15 cellular contexts compared by ENCODE assay signal in the genomic region with DNA sequence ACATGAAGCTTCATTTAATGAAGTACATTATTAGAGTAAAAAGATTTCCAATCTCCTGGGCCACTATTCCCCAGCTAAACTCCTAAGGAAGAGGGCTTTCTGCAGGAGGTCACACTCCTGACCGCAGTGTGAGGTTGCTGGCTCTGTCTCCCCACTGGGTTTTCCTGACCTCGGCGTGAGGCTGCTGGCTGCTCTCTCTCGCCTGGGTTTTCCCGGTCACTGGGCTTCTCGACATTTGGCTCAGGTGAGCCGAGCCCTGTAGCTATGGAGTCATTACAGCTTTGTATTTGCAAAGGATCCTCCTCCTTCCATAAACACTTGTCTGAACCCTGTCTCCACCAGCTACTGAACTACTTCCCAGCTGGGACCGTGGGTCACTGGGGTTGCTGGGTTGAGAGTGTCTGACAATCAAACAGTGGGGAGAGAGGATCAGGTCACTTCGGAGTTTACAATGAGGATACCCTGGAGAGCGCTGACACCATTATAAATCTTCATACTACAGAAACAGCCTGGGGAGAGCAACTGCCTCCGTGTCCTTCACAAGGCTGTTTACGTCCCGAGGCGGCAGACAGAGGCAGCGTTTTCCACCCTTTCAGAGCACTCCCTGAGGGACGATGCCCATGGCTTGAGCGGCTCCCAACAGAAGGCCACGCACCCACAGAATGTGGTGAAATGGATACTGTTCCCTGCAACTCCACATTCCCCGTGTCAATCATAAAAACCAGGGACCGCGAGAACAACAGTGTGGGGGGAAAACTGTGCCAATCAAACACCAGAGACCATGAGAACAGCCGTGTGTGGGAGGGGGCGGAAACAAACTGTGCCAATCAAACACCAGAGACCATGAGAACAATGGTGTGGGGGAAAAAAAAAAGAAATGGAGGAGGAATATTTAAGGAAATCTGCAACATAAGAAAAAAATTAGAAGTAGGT.
DNase-seq lines count a peak whose midpoint lies in the region; ATAC-seq and TF ChIP-seq lines count a peak whose summit lies in the region.
"Had no signal": no experiment of that assay in that cellular context is flagged by ENCODE, and none has a peak within 500 bp of the region (broad histone marks: within the 10 kb centered on the region; RNA-seq: fewer than 3 reads in every experiment).

No MANE protein-coding gene starts in this region.

- peak; percentile 8 for TF ChIP-seq CTCF in choroid plexus epithelial cell (conservative IDR thresholded peaks at IDR 0.05; ENCODE audit: low read depth, low read length)
- TF ChIP-seq CTCF in osteoblast (IDR thresholded peaks at IDR 0.05; ENCODE audit: extremely low read depth, low read depth, low read length): no peak

- WGBS in mesendoderm (ENCODE audit: extremely low coverage, insufficient coverage, low lambda C conversion rate): no CpG with 5 or more reads among the region's 23 CpGs

- H3K9me3 ChIP-seq in osteoblast (ENCODE audit: low read depth, low read length): no peaks in the 10 kb centered on the region
- H3K9me3 ChIP-seq: ascending aorta, lower lobe of right lung had no signal

- no peaks in the 10 kb centered on the region for H4K20me1 ChIP-seq in osteoblast (ENCODE audit: insufficient read depth, low read length)

- no peaks in the 10 kb centered on the region for H3K79me2 ChIP-seq in osteoblast (ENCODE audit: insufficient read depth, low read length)
- H3K79me2 ChIP-seq in mesendoderm (ENCODE audit: control insufficient read depth, insufficient read depth, low read length): no peaks in the 10 kb centered on the region

- H3K18ac ChIP-seq in mesendoderm (ENCODE audit: low read length): no peak overlapping the region

- no peak overlapping the region for H2BK120ac ChIP-seq in mesendoderm (ENCODE audit: low read depth, low read length)

- H3K9ac ChIP-seq in mesendoderm (ENCODE audit: low read length): no peak overlapping the region

- H3K4me3 ChIP-seq in choroid plexus epithelial cell (ENCODE audit: low read depth, low read length): no peak overlapping the region
- no peak overlapping the region for H3K4me3 ChIP-seq in osteoblast (ENCODE audit: insufficient read depth, low read length)
- H3K4me3 ChIP-seq in mesendoderm (ENCODE audit: low read length): no peak overlapping the region
- H3K4me3 ChIP-seq: ascending aorta, lower lobe of right lung had no signal

- H3K4ac ChIP-seq in mesendoderm (ENCODE audit: low read depth, low read length): no peak overlapping the region

- no peaks in the 10 kb centered on the region for H3K27me3 ChIP-seq in osteoblast (ENCODE audit: insufficient read depth, low read length)
- no peaks in the 10 kb centered on the region for H3K27me3 ChIP-seq in mesendoderm (ENCODE audit: insufficient read depth, low read length, poor library complexity)
- H3K27me3 ChIP-seq: ascending aorta had no signal

- no peak overlapping the region for H4K5ac ChIP-seq in mesendoderm (ENCODE audit: low read length)

- no peak overlapping the region for H2BK5ac ChIP-seq in mesendoderm (ENCODE audit: low read length)

- H3K4me2 ChIP-seq in osteoblast (ENCODE audit: insufficient read depth, low read length) (no peak overlapping the region), mesendoderm (ENCODE audit: low read length) (no peak overlapping the region)

- no peak overlapping the region for H3K23ac ChIP-seq in mesendoderm (ENCODE audit: low read length)

- H3K79me1 ChIP-seq in mesendoderm (ENCODE audit: low read length): no peaks in the 10 kb centered on the region

- no peaks in the 10 kb centered on the region for H3K4me1 ChIP-seq in osteoblast (ENCODE audit: insufficient read depth, low read length)
- no peaks in the 10 kb centered on the region for H3K4me1 ChIP-seq in mesendoderm (ENCODE audit: control insufficient read depth, low read depth, low read length)
- H3K4me1 ChIP-seq: ascending aorta, lower lobe of right lung had no signal

- ATAC-seq in HG03139 (IDR thresholded peaks at IDR 0.05; ENCODE audit: unreplicated experiment): no peak
- ATAC-seq: lower lobe of right lung had no signal

- H2AFZ ChIP-seq in osteoblast (ENCODE audit: low read length): no peak overlapping the region

- no peak overlapping the region for H3K56ac ChIP-seq in mesendoderm (ENCODE audit: low read length)

- no peak overlapping the region for H2AK5ac ChIP-seq in mesendoderm (ENCODE audit: low read length)

- H3K27ac ChIP-seq in osteoblast (ENCODE audit: low read depth, low read length): no peak overlapping the region
- H3K27ac ChIP-seq in mesendoderm (ENCODE audit: low read depth, low read length): no peak overlapping the region
- H3K27ac ChIP-seq: ascending aorta, lower lobe of right lung, VCaP had no signal

- DNase-seq in ELF-1 (ENCODE audit: low read depth, low spot score): peak; percentile 51
- peak; percentile 9 for DNase-seq in NCI-H2029 treated with DMSO at 0.1 percent for 48 hours (lab: John Stamatoyannopoulos, UW)
- peak; percentile 39 for DNase-seq in choroid plexus epithelial cell (ENCODE audit: low read depth)
- peak; percentile 19 for DNase-seq in osteoblast (ENCODE audit: insufficient read length, low spot score, missing footprints)
- DNase-seq in mesendoderm: no peak
- no peak for DNase-seq in T-helper 1 cell
- no peak for DNase-seq in G401 (ENCODE audit: low spot score)
- DNase-seq: activated effector memory CD4-positive, alpha-beta T cell treated with Interleukin-2 at 50 U/mL for 16 hours; lower lobe of right lung; NCI-H524 treated with DMSO at 0.1 percent for 48 hours; small intestine; stimulated activated naive CD4-positive, alpha-beta T cell treated with Interleukin-2 at 50 U/mL for 16 hours had no signal

- H4K8ac ChIP-seq in mesendoderm (ENCODE audit: low read depth, low read length): no peak overlapping the region

- in situ Hi-C loops in G401 (cut with HindIII; ENCODE audit: low sequenced_read_pairs): no loop called here

- H3K36me3 ChIP-seq in osteoblast (ENCODE audit: insufficient read depth, low read length) (peaks cover 77% of the 10 kb centered on the region), mesendoderm (ENCODE audit: control insufficient read depth, insufficient read depth, low read length) (no peaks in the 10 kb centered on the region)

- no peak overlapping the region for H2BK15ac ChIP-seq in mesendoderm (replicated peaks; ENCODE audit: low read depth)

Comparison
In these comparisons a context has a peak if more than half of its experiments do, and no peak if none do; other contexts are left out.
1. DNase-seq: peak in ELF-1 (single experiment), NCI-H2029 treated with DMSO at 0.1 percent for 48 hours (single experiment), choroid plexus epithelial cell (single experiment) and osteoblast (single experiment); none in mesendoderm (single experiment), T-helper 1 cell (0 of 5) and G401 (single experiment).